In genomic region chr7:3520206-3520605, GRCh38 we compare ENCODE assay signal across 20 cellular contexts.
DNase-seq lines count a peak whose midpoint lies in the region; ATAC-seq and TF ChIP-seq lines count a peak whose summit lies in the region.
"Had no signal": no experiment of that assay in that cellular context is flagged by ENCODE, and none has a peak within 500 bp of the region (broad histone marks: within the 10 kb centered on the region; RNA-seq: fewer than 3 reads in every experiment).

No MANE protein-coding gene starts in this region.

- no peaks in the 10 kb centered on the region for H3K9me3 Mint-ChIP-seq in activated CD8-positive, alpha-beta T cell treated with anti-CD3 and anti-CD28 coated beads for 36 hours
- H3K9me3 Mint-ChIP-seq: activated T-helper 2 cell treated with anti-CD3 and anti-CD28 coated beads, Interferon-gamma antibody, Interleukin-2, Interleukin-4, amounts not matched to agents 10 μg/mL and 5 μg/mL and 100 μg/mL, durations not matched to agents 14 hours and 24 hours and 36 hours; endodermal cell; stimulated activated naive CD8-positive, alpha-beta T cell treated with anti-CD3 and anti-CD28 coated beads, Interleukin-15, Interleukin-2, amounts not matched to agents 100 ng/mL and 50 ng/mL, for 24 hours; T-helper 2 cell treated with Interferon-gamma antibody and Interleukin-4, amounts not matched to agents 5 μg/mL and 100 μg/mL, for 36 hours had no signal

- CTCF ChIA-PET in activated CD8-positive, alpha-beta T cell treated with anti-CD3 and anti-CD28 coated beads for 36 hours (lab: Charles Lee), result no interaction called here

- H3K4me3 ChIP-seq in prostate gland, result no peak overlapping the region
- H3K4me3 ChIP-seq: SJSA1, upper lobe of right lung had no signal

- TF ChIP-seq POLR2A in prostate gland (IDR thresholded peaks at IDR 0.05), result no peak

- no peak for ATAC-seq in activated CD8-positive, alpha-beta T cell treated with anti-CD3 and anti-CD28 coated beads for 36 hours
- ATAC-seq in HG03342 (IDR thresholded peaks at IDR 0.05; ENCODE audit: unreplicated experiment) (no peak), HG03097 (IDR thresholded peaks at IDR 0.05; ENCODE audit: low FRiP score, unreplicated experiment) (no peak)
- ATAC-seq: upper lobe of right lung had no signal

- H3K27ac ChIP-seq in VCaP, result peak overlapping the region; percentile 89
- H3K27ac ChIP-seq in prostate gland, result peak overlapping the region; percentile 28 to 38
- H3K27ac ChIP-seq: neutrophil, SJSA1, upper lobe of right lung had no signal

- DNase-seq in NCI-H82 (lab: John Stamatoyannopoulos, UW) (peak; percentile 36), NCI-H82 treated with DMSO at 0.1 percent for 48 hours (lab: John Stamatoyannopoulos, UW; ENCODE audit: unreplicated experiment) (no peak), NCI-H2196 (lab: John Stamatoyannopoulos, UW; ENCODE audit: unreplicated experiment) (peak; percentile 24), prostate gland (ENCODE audit: low spot score) (peak; percentile 25)
- DNase-seq in activated CD8-positive, alpha-beta T cell treated with anti-CD3 and anti-CD28 coated beads for 36 hours, result no peak
- DNase-seq: C1 segment of cervical spinal cord, caudate nucleus, endodermal cell, GOT3, kidney, NCI-H187, upper lobe of right lung had no signal

- H3K27me3 ChIP-seq in prostate gland (replicated peaks; ENCODE audit: insufficient read depth), result no peaks in the 10 kb centered on the region
- H3K27me3 ChIP-seq: neutrophil, SJSA1, upper lobe of right lung had no signal

- H3K36me3 ChIP-seq in prostate gland, result no peaks in the 10 kb centered on the region
- H3K36me3 ChIP-seq: neutrophil, upper lobe of right lung had no signal

- WGBS in prostate gland, result 8% methylated on average over 2 of the region's 2 CpGs

- no peak overlapping the region for H3K27ac Mint-ChIP-seq in activated CD8-positive, alpha-beta T cell treated with anti-CD3 and anti-CD28 coated beads for 36 hours
- H3K27ac Mint-ChIP-seq: activated T-helper 2 cell treated with anti-CD3 and anti-CD28 coated beads, Interferon-gamma antibody, Interleukin-2, Interleukin-4, amounts not matched to agents 10 μg/mL and 5 μg/mL and 100 μg/mL, durations not matched to agents 14 hours and 24 hours and 36 hours; endodermal cell; stimulated activated naive CD8-positive, alpha-beta T cell treated with anti-CD3 and anti-CD28 coated beads, Interleukin-15, Interleukin-2, amounts not matched to agents 100 ng/mL and 50 ng/mL, for 24 hours; T-helper 2 cell treated with Interferon-gamma antibody and Interleukin-4, amounts not matched to agents 5 μg/mL and 100 μg/mL, for 36 hours had no signal

- intact Hi-C loops in prostate gland (cut with DNase I), result no loop called here
- intact Hi-C loops in activated CD8-positive, alpha-beta T cell treated with anti-CD3 and anti-CD28 coated beads for 36 hours (cut with micrococcal nuclease), result no loop called here

- no peaks in the 10 kb centered on the region for H3K27me3 Mint-ChIP-seq in activated CD8-positive, alpha-beta T cell treated with anti-CD3 and anti-CD28 coated beads for 36 hours

- peaks cover 4% of the 10 kb centered on the region for H3K4me1 ChIP-seq in prostate gland (replicated peaks)
- H3K4me1 ChIP-seq: upper lobe of right lung had no signal

- no peak overlapping the region for H3K4me3 Mint-ChIP-seq in activated CD8-positive, alpha-beta T cell treated with anti-CD3 and anti-CD28 coated beads for 36 hours
- H3K4me3 Mint-ChIP-seq: endodermal cell; stimulated activated naive CD8-positive, alpha-beta T cell treated with anti-CD3 and anti-CD28 coated beads, Interleukin-15, Interleukin-2, amounts not matched to agents 100 ng/mL and 50 ng/mL, for 24 hours; T-helper 2 cell treated with Interferon-gamma antibody and Interleukin-4, amounts not matched to agents 5 μg/mL and 100 μg/mL, for 36 hours had no signal

- no peaks in the 10 kb centered on the region for H3K9me3 ChIP-seq in prostate gland
- H3K9me3 ChIP-seq: neutrophil, SJSA1, upper lobe of right lung had no signal

- TF ChIP-seq CTCF in VCaP (conservative IDR thresholded peaks at IDR 0.05) (no peak), prostate gland (IDR thresholded peaks at IDR 0.05) (no peak)
- no peak for TF ChIP-seq CTCF in activated CD8-positive, alpha-beta T cell treated with anti-CD3 and anti-CD28 coated beads for 36 hours (IDR thresholded peaks at IDR 0.05)

- H3K36me3 Mint-ChIP-seq in activated CD8-positive, alpha-beta T cell treated with anti-CD3 and anti-CD28 coated beads for 36 hours (ENCODE audit: low read depth), result no peaks in the 10 kb centered on the region

- POLR2A ChIA-PET in activated CD8-positive, alpha-beta T cell treated with anti-CD3 and anti-CD28 coated beads for 36 hours (lab: Charles Lee), result no interaction called here

- H3K4me1 Mint-ChIP-seq in activated CD8-positive, alpha-beta T cell treated with anti-CD3 and anti-CD28 coated beads for 36 hours (ENCODE audit: low read depth), result no peaks in the 10 kb centered on the region

Comparison
In these comparisons a context has a peak if more than half of its experiments do, and no peak if none do; other contexts are left out.
1. DNase-seq: peak in NCI-H82 (single experiment), NCI-H2196 (single experiment) and prostate gland (single experiment); none in NCI-H82 treated with DMSO at 0.1 percent for 48 hours (single experiment) and activated CD8-positive, alpha-beta T cell treated with anti-CD3 and anti-CD28 coated beads for 36 hours (single experiment).